14 cellular contexts compared by ENCODE assay signal in the genomic region with DNA sequence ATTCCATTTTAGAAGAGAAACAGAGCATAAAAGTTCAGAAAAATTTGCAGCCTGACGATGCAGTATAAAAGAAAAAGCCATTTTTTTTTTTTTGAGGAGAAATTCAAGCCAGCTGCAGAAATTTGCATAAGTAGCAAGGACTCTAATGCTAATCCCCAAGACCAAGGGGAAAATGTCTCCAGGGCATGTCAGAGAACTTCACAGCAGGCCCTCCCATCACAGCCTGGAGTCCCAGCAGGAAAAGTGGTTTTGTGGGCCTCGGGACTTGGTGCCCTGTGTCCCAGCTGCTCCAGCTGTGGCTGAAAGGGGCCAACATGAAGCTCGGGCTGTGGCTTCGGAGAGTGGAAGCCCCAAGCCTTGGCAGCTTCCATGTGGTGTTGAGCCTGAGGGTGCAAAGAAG.
DNase-seq lines count a peak whose midpoint lies in the region; ATAC-seq and TF ChIP-seq lines count a peak whose summit lies in the region.
"Had no signal": no experiment of that assay in that cellular context is flagged by ENCODE, and none has a peak within 500 bp of the region (broad histone marks: within the 10 kb centered on the region; RNA-seq: fewer than 3 reads in every experiment).

No MANE protein-coding gene starts in this region.

- TF ChIP-seq CTCF in H9 (conservative IDR thresholded peaks at IDR 0.05) (no peak), WTC11 (IDR thresholded peaks at IDR 0.05) (no peak)

- peaks cover 0 to 3% (median 0%) of the 10 kb centered on the region in 3 experiments; a peak in 4 of 7 replicates for H3K36me3 Mint-ChIP-seq in H9 (ENCODE audit: insufficient read depth in 1 of 3, low read depth in 3 of 3)
- peaks cover 3% of the 10 kb centered on the region; the same call in 1 of the 2 replicates for H3K36me3 Mint-ChIP-seq in WTC11
- H3K36me3 Mint-ChIP-seq: CD4-positive, alpha-beta memory T cell had no signal

- H3K79me1 ChIP-seq in H9 (ENCODE audit: insufficient read depth, low read depth, low read length, poor library complexity, severe bottlenecking), result no peaks in the 10 kb centered on the region

- no peak overlapping the region for H3K18ac ChIP-seq in H9 (ENCODE audit: insufficient read length, low read depth, low read length)

- no peak overlapping the region for H3K27ac ChIP-seq in H9 (ENCODE audit: insufficient read length, low read depth, low read length)

- no peak overlapping the region for H2BK5ac ChIP-seq in H9 (ENCODE audit: insufficient read length, low read length)

- H3K4ac ChIP-seq in H9 (ENCODE audit: low read depth, low read length), result no peak overlapping the region

- DNase-seq in H9 (peak; percentile 59), WTC11 (ENCODE audit: low spot score) (peak; percentile 19), iPS DF 4.7 (ENCODE audit: extremely low read depth, low spot score) (peak; percentile 3), head of caudate nucleus (no peak), left cardiac atrium (no peak)
- no peak for DNase-seq in stimulated activated CD4-positive, alpha-beta T cell treated with anti-CD3 and anti-CD28 coated beads, Interleukin-1b, Interleukin-23, amount 100 ng/mL, for 48 hours
- DNase-seq: C1 segment of cervical spinal cord; Calu3; CD4-positive, alpha-beta memory T cell; COR-L47; DMS53; DMS79 treated with DMSO at 0.1 percent for 48 hours; GOT3 had no signal

- H4K5ac ChIP-seq in H9 (ENCODE audit: insufficient read length, low read depth, low read length), result no peak overlapping the region

- H3K79me2 ChIP-seq in H9 (ENCODE audit: insufficient read depth, low read length), result no peaks in the 10 kb centered on the region

- no peak overlapping the region for H3K9ac ChIP-seq in H9 (ENCODE audit: extremely low read depth, insufficient read length, low read length)

- H3K4me1 ChIP-seq in H9 (ENCODE audit: insufficient read depth, low read length), result no peaks in the 10 kb centered on the region

- no peak overlapping the region for H4K8ac ChIP-seq in H9 (replicated peaks; ENCODE audit: insufficient read length, low read depth, low read length)

- H2AK5ac ChIP-seq in H9 (ENCODE audit: insufficient read length, low read length), result no peak overlapping the region

- no peak overlapping the region for H2BK15ac ChIP-seq in H9 (ENCODE audit: low read depth, low read length)

- H3K4me1 Mint-ChIP-seq in H9, result peaks cover 10 to 12% of the 10 kb centered on the region in 2 experiments
- peaks cover 14% of the 10 kb centered on the region for H3K4me1 Mint-ChIP-seq in WTC11
- H3K4me1 Mint-ChIP-seq: CD4-positive, alpha-beta memory T cell had no signal

- H3K9me3 ChIP-seq in H9 (ENCODE audit: control insufficient read depth, low read depth, low read length), result no peaks in the 10 kb centered on the region

- no peak overlapping the region for H2AFZ ChIP-seq in H9 (ENCODE audit: low read length)

- no peak overlapping the region for H3K23ac ChIP-seq in H9 (ENCODE audit: insufficient read length, low read depth, low read length)

- H3K56ac ChIP-seq in H9 (ENCODE audit: insufficient read length, low read depth, low read length), result no peak overlapping the region

- H3K27me3 ChIP-seq in H9 (ENCODE audit: insufficient read depth, low read length), result no peaks in the 10 kb centered on the region

- H3K4me2 ChIP-seq in H9 (ENCODE audit: insufficient read depth, insufficient read length, low read length), result no peak overlapping the region

- no peak overlapping the region for H2BK20ac ChIP-seq in H9 (ENCODE audit: low read depth, low read length, poor library complexity, severe bottlenecking)

- no CpG with 5 or more reads among the region's 4 CpGs for WGBS in H9 (ENCODE audit: extremely low coverage, insufficient read length, low lambda C conversion rate)

- H3K27me3 Mint-ChIP-seq in H9 (ENCODE audit: low read depth) (no peaks in the 10 kb centered on the region; the same call in 1 of the 2 replicates), WTC11 (ENCODE audit: low read depth) (peaks cover 3% of the 10 kb centered on the region; the same call in 1 of the 2 replicates)
- H3K27me3 Mint-ChIP-seq: CD4-positive, alpha-beta memory T cell had no signal

- H3T11ph ChIP-seq in H9 (ENCODE audit: low read length), result no peak overlapping the region

- H2BK120ac ChIP-seq in H9 (ENCODE audit: low read depth, low read length, poor library complexity, severe bottlenecking), result no peak overlapping the region

- H2BK12ac ChIP-seq in H9 (ENCODE audit: insufficient read length, low read depth, low read length), result no peak overlapping the region

- H3K4me3 Mint-ChIP-seq in H9 (no peak overlapping the region), WTC11 (no peak overlapping the region)
- H3K4me3 Mint-ChIP-seq: CD4-positive, alpha-beta memory T cell had no signal

- ATAC-seq in WTC11 (peak; percentile 59; the same call in 1 of the 2 replicates), left cardiac atrium (no peak)
- ATAC-seq: HCT116 had no signal

- H4K20me1 ChIP-seq in H9 (ENCODE audit: control insufficient read depth, insufficient read depth, insufficient read length), result no peaks in the 10 kb centered on the region

- H3K9me3 Mint-ChIP-seq in H9, result peaks cover 0 to 8% of the 10 kb centered on the region in 2 experiments; a peak in 3 of 5 replicates
- peaks cover 15% of the 10 kb centered on the region for H3K9me3 Mint-ChIP-seq in WTC11

- no peak overlapping the region for H4K91ac ChIP-seq in H9 (ENCODE audit: insufficient read length, low read depth, low read length)

- POLR2A ChIA-PET in WTC11 (lab: Charles Lee), result no interaction called here

- CTCF ChIA-PET in WTC11 (lab: Charles Lee), result no interaction called here

- H3K27ac Mint-ChIP-seq in H9 (no peak overlapping the region), WTC11 (no peak overlapping the region)
- H3K27ac Mint-ChIP-seq: CD4-positive, alpha-beta memory T cell had no signal

- no peaks in the 10 kb centered on the region for H3K23me2 ChIP-seq in H9 (ENCODE audit: insufficient read length, low read depth, low read length, poor library complexity, severe bottlenecking)

- no peak overlapping the region for H3K14ac ChIP-seq in H9 (ENCODE audit: insufficient read depth, low read length)

- intact Hi-C loops in head of caudate nucleus (cut with DNase I) (no loop called here), left cardiac atrium (cut with DNase I) (no loop called here)

TF ChIP-seq in WTC11, 78 proteins besides CTCF, POLR2A, EP300 and RAD21:
- TF ChIP-seq NFE2L1 (CRISPR knock-in tag; IDR thresholded peaks at IDR 0.05) (no peak), ZNF423 (CRISPR knock-in tag; IDR thresholded peaks at IDR 0.05) (peak; percentile 73)

Comparison
In these comparisons a context has a peak if more than half of its experiments do, and no peak if none do; other contexts are left out.
1. DNase-seq: peak in H9 (single experiment), WTC11 (single experiment) and iPS DF 4.7 (single experiment); none in head of caudate nucleus (0 of 42), stimulated activated CD4-positive, alpha-beta T cell treated with anti-CD3 and anti-CD28 coated beads, Interleukin-1b, Interleukin-23, amount 100 ng/mL, for 48 hours (single experiment) and left cardiac atrium (single experiment).